Comparison of ENCODE assay signal across 16 cellular contexts in genomic region chr11:9941991-9942390, GRCh38.
"Had no signal": no experiment of that assay in that cellular context is flagged by ENCODE, and none has a peak within 500 bp of the region (broad histone marks: within the 10 kb centered on the region; RNA-seq: fewer than 3 reads in every experiment).

No MANE protein-coding gene starts in this region.

- H3K27me3 Mint-ChIP-seq: activated CD4-positive, alpha-beta T cell treated with anti-CD3 and anti-CD28 coated beads, Interleukin-2, amount 10 ng/mL, durations not matched to agents 7 days and 5 days; activated naive CD4-positive, alpha-beta T cell treated with anti-CD3 and anti-CD28 coated beads, Interleukin-2, amount 50 U/mL, for 24 hours; progenitor cell of endocrine pancreas had no signal

- H3K27ac Mint-ChIP-seq: activated CD4-positive, alpha-beta T cell treated with anti-CD3 and anti-CD28 coated beads, Interleukin-2, amount 10 ng/mL, durations not matched to agents 7 days and 5 days; activated naive CD4-positive, alpha-beta T cell treated with anti-CD3 and anti-CD28 coated beads, Interleukin-2, amount 50 U/mL, for 24 hours; progenitor cell of endocrine pancreas had no signal

- DNase-seq: activated CD4-positive, alpha-beta T cell treated with anti-CD3 and anti-CD28 coated beads, Interleukin-2, amount 10 ng/mL, durations not matched to agents 7 days and 5 days; activated CD8-positive, alpha-beta memory T cell treated with anti-CD3 and anti-CD28 coated beads, Interleukin-2, amount 50 U/mL, for 4 hours; activated effector memory CD4-positive, alpha-beta T cell treated with anti-CD3 and anti-CD28 coated beads, Interleukin-2, amount 50 U/mL, for 16 hours; activated T-cell treated with anti-CD3 and anti-CD28 coated beads, Interleukin-2, amount 50 U/mL, for 4 hours; adrenal gland; dermis blood vessel endothelial cell; effector memory CD4-positive, alpha-beta T cell; esophagus squamous epithelium; left ventricle myocardium superior; occipital lobe; stimulated activated CD8-positive, alpha-beta memory T cell treated with anti-CD3 and anti-CD28 coated beads, Interleukin-4, amount 100 ng/mL, for 48 hours; stimulated activated naive CD4-positive, alpha-beta T cell treated with Interleukin-2 at 50 U/mL for 16 hours; T1000 had no signal

- H3K9me3 ChIP-seq: esophagus squamous epithelium had no signal

- H3K4me1 Mint-ChIP-seq: activated CD4-positive, alpha-beta T cell treated with anti-CD3 and anti-CD28 coated beads, Interleukin-2, amount 10 ng/mL, durations not matched to agents 7 days and 5 days; activated naive CD4-positive, alpha-beta T cell treated with anti-CD3 and anti-CD28 coated beads, Interleukin-2, amount 50 U/mL, for 24 hours had no signal

- H3K36me3 ChIP-seq: adrenal gland had no signal

- H3K9me3 Mint-ChIP-seq: activated CD4-positive, alpha-beta T cell treated with anti-CD3 and anti-CD28 coated beads, Interleukin-2, amount 10 ng/mL, durations not matched to agents 7 days and 5 days; activated naive CD4-positive, alpha-beta T cell treated with anti-CD3 and anti-CD28 coated beads, Interleukin-2, amount 50 U/mL, for 24 hours had no signal

- H3K4me3 Mint-ChIP-seq: activated CD4-positive, alpha-beta T cell treated with anti-CD3 and anti-CD28 coated beads, Interleukin-2, amount 10 ng/mL, durations not matched to agents 7 days and 5 days; activated naive CD4-positive, alpha-beta T cell treated with anti-CD3 and anti-CD28 coated beads, Interleukin-2, amount 50 U/mL, for 24 hours; activated T-cell treated with anti-CD3 and anti-CD28 coated beads, Interleukin-2, amount 50 U/mL, for 4 hours had no signal

- ATAC-seq: activated T-cell treated with anti-CD3 and anti-CD28 coated beads, Interleukin-2, amount 50 U/mL, for 4 hours; left ventricle myocardium superior had no signal

- H3K4me3 ChIP-seq: adrenal gland, esophagus squamous epithelium, tibial nerve had no signal

- H3K27ac ChIP-seq: adrenal gland had no signal

- H3K27me3 ChIP-seq: adrenal gland, esophagus squamous epithelium, tibial nerve had no signal
